ENCODE assay signal across 16 cellular contexts in genomic region chr9:121324755-121325154, GRCh38. TPM values are rescaled to one million over a fixed set of nuclear protein-coding genes. Genes with fewer than 3 reads are reported as not detected.
A peak's percentile ranks its signal among the peaks of the same experiment; 100 is the strongest.
DNase-seq lines count a peak whose midpoint lies in the region; ATAC-seq and TF ChIP-seq lines count a peak whose summit lies in the region.
"Had no signal": no experiment of that assay in that cellular context is flagged by ENCODE, and none has a peak within 500 bp of the region (broad histone marks: within the 10 kb centered on the region; RNA-seq: fewer than 3 reads in every experiment).

No MANE protein-coding gene starts in this region.

- TF ChIP-seq CTCF in fibroblast of lung (conservative IDR thresholded peaks at IDR 0.05 in 1 of 2, IDR thresholded peaks at IDR 0.05 in 1 of 2; ENCODE audit: low read depth in 1 of 2, low read length in 2 of 2) = no peak
- no peak for TF ChIP-seq CTCF in uterus (IDR thresholded peaks at IDR 0.05)

- 62% methylated on average over 2 of the region's 2 CpGs for WGBS in right cardiac atrium

- no peak overlapping the region for H3K4me2 ChIP-seq in fibroblast of lung (ENCODE audit: extremely low read depth, insufficient read depth, low read length)

- no peak for TF ChIP-seq POLR2A in uterus (IDR thresholded peaks at IDR 0.05)

- H3K36me3 ChIP-seq in fibroblast of lung (ENCODE audit: control insufficient read depth, insufficient read depth, low read length) = peaks cover 45% of the 10 kb centered on the region
- H3K36me3 ChIP-seq in skeletal muscle tissue (ENCODE audit: control insufficient read depth in 3 of 3, insufficient read depth in 3 of 3, low read length in 3 of 3) = peaks cover 55 to 67% (median 62%) of the 10 kb centered on the region in 3 donors
- no peaks in the 10 kb centered on the region for H3K36me3 ChIP-seq in uterus

- H3K9me3 ChIP-seq in right cardiac atrium (ENCODE audit: control insufficient read depth, low read length) = no peaks in the 10 kb centered on the region
- no peaks in the 10 kb centered on the region for H3K9me3 ChIP-seq in fibroblast of lung (ENCODE audit: control insufficient read depth, insufficient read depth, low read depth, low read length)
- H3K9me3 ChIP-seq in skeletal muscle tissue (ENCODE audit: control insufficient read depth in 3 of 3, low read length in 3 of 3) = no peaks in the 10 kb centered on the region
- no peaks in the 10 kb centered on the region for H3K9me3 ChIP-seq in uterus

- H3K79me2 ChIP-seq in fibroblast of lung (ENCODE audit: control insufficient read depth, insufficient read depth, low read length) = no peaks in the 10 kb centered on the region

- H3K27ac ChIP-seq in right cardiac atrium (ENCODE audit: low read length) (peak overlapping the region; percentile 50), fibroblast of lung (ENCODE audit: insufficient read depth, low read length) (peak overlapping the region; percentile 68), skeletal muscle tissue (ENCODE audit: low read depth, low read length) (peak overlapping the region; percentile 85), uterus (peak overlapping the region; percentile 82 to 98)

- H3K27me3 ChIP-seq in right cardiac atrium (ENCODE audit: control insufficient read depth, insufficient read depth) (no peaks in the 10 kb centered on the region), fibroblast of lung (ENCODE audit: control insufficient read depth, insufficient read depth, low read length) (no peaks in the 10 kb centered on the region), skeletal muscle tissue (ENCODE audit: control insufficient read depth in 3 of 3, insufficient read depth in 3 of 3, low read length in 3 of 3) (no peaks in the 10 kb centered on the region), uterus (no peaks in the 10 kb centered on the region)

- ATAC-seq in right cardiac atrium (no peak), Right ventricle myocardium superior (ENCODE audit: poor library complexity) (no peak), GM21737 (IDR thresholded peaks at IDR 0.05; ENCODE audit: unreplicated experiment) (no peak)
- ATAC-seq: activated CD4-positive, alpha-beta T cell treated with anti-CD3 and anti-CD28 coated beads for 36 hours; activated naive CD8-positive, alpha-beta T cell treated with anti-CD3 and anti-CD28 coated beads, Interleukin-2, amount 50 U/mL, for 24 hours had no signal

- no peak overlapping the region for H2AFZ ChIP-seq in fibroblast of lung (ENCODE audit: low read length)

- DNase-seq in right cardiac atrium (no peak), Right ventricle myocardium superior (no peak), fibroblast of lung (ENCODE audit: low read depth in 2 of 2) (no peak), uterus (no peak), foreskin melanocyte (no peak), HUDEP-2 (lab: John Stamatoyannopoulos, UW; ENCODE audit: unreplicated experiment in 76 of 76) (no peak)
- DNase-seq: activated CD4-positive, alpha-beta T cell treated with anti-CD3 and anti-CD28 coated beads for 36 hours; activated naive CD8-positive, alpha-beta T cell treated with anti-CD3 and anti-CD28 coated beads, Interleukin-2, amount 50 U/mL, for 24 hours; activated T-cell treated with anti-CD3 and anti-CD28 coated beads, Interleukin-2, amount 50 U/mL, for 48 hours; Calu3; mesendoderm; NCI-H2029; NCI-H526; stimulated activated CD4-positive, alpha-beta T cell treated with anti-CD3 and anti-CD28 coated beads, Interleukin-2, amount 100 ng/mL, for 24 hours had no signal

- no peak overlapping the region for H3K4me3 ChIP-seq in right cardiac atrium (ENCODE audit: low read length)
- H3K4me3 ChIP-seq in fibroblast of lung (replicated peaks in 1 of 4; ENCODE audit: control extremely low read depth in 1 of 4, insufficient read depth in 1 of 4, low read depth in 3 of 4, low read length in 4 of 4) = no peak overlapping the region
- H3K4me3 ChIP-seq in skeletal muscle tissue (ENCODE audit: low read length in 3 of 3) = no peak overlapping the region
- no peak overlapping the region for H3K4me3 ChIP-seq in uterus

- H3K9ac ChIP-seq in fibroblast of lung (ENCODE audit: insufficient read depth, low read length) (no peak overlapping the region), skeletal muscle tissue (ENCODE audit: low read depth in 1 of 3, low read length in 3 of 3) (peak overlapping the region in 1 of 3 donors; percentile 40)

- peaks cover 14% of the 10 kb centered on the region for H3K4me1 ChIP-seq in right cardiac atrium (ENCODE audit: control insufficient read depth, insufficient read depth, low read length)
- H3K4me1 ChIP-seq in fibroblast of lung (ENCODE audit: control insufficient read depth, extremely low read depth, insufficient read depth, low read length) = peaks cover 26% of the 10 kb centered on the region
- H3K4me1 ChIP-seq in skeletal muscle tissue (ENCODE audit: control insufficient read depth in 3 of 3, insufficient read depth in 3 of 3, low read length in 3 of 3) = peaks cover 31 to 49% (median 35%) of the 10 kb centered on the region in 3 donors
- peaks cover 3 to 15% of the 10 kb centered on the region in 2 donors for H3K4me1 ChIP-seq in uterus

- intact Hi-C loops in right cardiac atrium (cut with DNase I) (loop anchor here in 2 of 4 donors (5.0 kb wide), 3 partner anchors 42 to 73 kb away; partner anchors contain the start of gene STOM (in 1 of the 2)), Right ventricle myocardium superior (cut with DNase I) (no loop called here), uterus (cut with DNase I; ENCODE audit: low total_unique reads) (loop anchor here (10.0 kb wide), 1 partner anchor 50 kb away; the partner anchor contains the start of gene STOM)

- no peaks in the 10 kb centered on the region for H4K20me1 ChIP-seq in fibroblast of lung (ENCODE audit: control insufficient read depth, extremely low read depth, insufficient read depth, low read length)

RNA-seq across cellular contexts. Expression of gene STOM, which starts 45.3 kb away (rescaled TPM):
- 100 to 1,000 TPM; 146 to 246 (median 172) TPM for total RNA-seq in right cardiac atrium
- polyA plus RNA-seq in right cardiac atrium = 153 TPM
- 155 TPM for total RNA-seq in Right ventricle myocardium superior
- total RNA-seq in fibroblast of lung = 215 and 248 TPM in 2 replicates
- 224 and 536 TPM in 2 replicates for polyA plus RNA-seq in fibroblast of lung
- 151 and 362 TPM in 2 replicates for polyA plus RNA-seq in fibroblast of lung (2012)
- polyA minus RNA-seq in fibroblast of lung (ENCODE audit: low replicate concordance) = 62.3 and 103 TPM in 2 replicates
- total RNA-seq in skeletal muscle tissue = 76.7 TPM
- total RNA-seq in uterus = 100 to 1,000 TPM; 143 to 299 (median 158) TPM

RNA-seq across cellular contexts. Expression of gene GSN, which starts 56.8 kb away (rescaled TPM):
- total RNA-seq in right cardiac atrium (1,000 to 10,000 TPM in 3 of 4 donors, 100 to 1,000 TPM in 1; 949 to 1,838 (median 1,489) TPM), Right ventricle myocardium superior (837 TPM), fibroblast of lung (326 and 588 TPM in 2 replicates), skeletal muscle tissue (342 TPM), uterus (1,000 to 10,000 TPM in 2 of 4 donors, 100 to 1,000 TPM in 2; 567 to 1,619 (median 884) TPM)
- polyA plus RNA-seq in right cardiac atrium (1,813 TPM), fibroblast of lung (388 and 432 TPM in 2 replicates)
- polyA plus RNA-seq in fibroblast of lung (2012) = 328 and 371 TPM in 2 replicates
- polyA minus RNA-seq in fibroblast of lung (ENCODE audit: low replicate concordance) = 613 and 774 TPM in 2 replicates
